Comparison of ENCODE assay signal across 29 cellular contexts in genomic region chr1:119260504-119260903, GRCh38.
"Had no signal": no experiment of that assay in that cellular context is flagged by ENCODE, and none has a peak within 500 bp of the region (broad histone marks: within the 10 kb centered on the region; RNA-seq: fewer than 3 reads in every experiment).

No MANE protein-coding gene starts in this region.

- DNase-seq: activated CD4-positive, alpha-beta memory T cell treated with anti-CD3 and anti-CD28 coated beads, Interleukin-2, amount 10 ng/mL, durations not matched to agents 7 days and 5 days; activated CD4-positive, alpha-beta T cell treated with anti-CD3 and anti-CD28 coated beads for 1 hour; activated CD4-positive, alpha-beta T cell treated with anti-CD3 and anti-CD28 coated beads for 48 hours; activated CD4-positive, CD25-positive, alpha-beta regulatory T cell; activated CD8-positive, alpha-beta memory T cell treated with anti-CD3 and anti-CD28 coated beads for 24 hours; activated CD8-positive, alpha-beta memory T cell treated with anti-CD3 and anti-CD28 coated beads, Interleukin-2, amount 10 ng/mL, durations not matched to agents 7 days and 5 days; activated CD8-positive, alpha-beta memory T cell treated with anti-CD3 and anti-CD28 coated beads, Interleukin-2, amount 50 U/mL, for 48 hours; activated effector memory CD4-positive, alpha-beta T cell treated with Interleukin-2 at 50 U/mL for 16 hours; activated naive CD4-positive, alpha-beta T cell treated with anti-CD3 and anti-CD28 coated beads, Interleukin-2, amount 50 U/mL, for 16 hours; activated naive CD8-positive, alpha-beta T cell treated with anti-CD3 and anti-CD28 coated beads for 36 hours; activated T-cell treated with anti-CD3 and anti-CD28 coated beads, Interleukin-2, amount 50 U/mL, for 48 hours; amniotic stem cell; aorta; brain microvascular endothelial cell; central memory CD4-positive, alpha-beta T cell; MM.1S; MV-4-11; NCI-H1092; NCI-H1436 treated with DMSO at 0.1 percent for 48 hours; NCI-H1694 treated with DMSO at 0.1 percent for 48 hours; NCI-H2081; NCI-H345; NCI-H524 treated with DMSO at 0.1 percent for 48 hours; SHP77; SJCRH30; T1000; WERI-Rb-1 had no signal

- H3K4me1 ChIP-seq: SJCRH30 had no signal

- H3K27me3 ChIP-seq: brain microvascular endothelial cell, SJCRH30 had no signal

- H3K9me3 ChIP-seq: SJCRH30 had no signal

- H3K36me3 ChIP-seq: brain microvascular endothelial cell, SJCRH30, WERI-Rb-1 had no signal

- H3K4me3 Mint-ChIP-seq: activated CD4-positive, alpha-beta memory T cell treated with anti-CD3 and anti-CD28 coated beads, Interleukin-2, amount 10 ng/mL, durations not matched to agents 7 days and 5 days; activated CD8-positive, alpha-beta memory T cell treated with anti-CD3 and anti-CD28 coated beads, Interleukin-2, amount 10 ng/mL, durations not matched to agents 7 days and 5 days; activated naive CD8-positive, alpha-beta T cell treated with anti-CD3 and anti-CD28 coated beads for 36 hours had no signal

- ATAC-seq: activated CD8-positive, alpha-beta memory T cell treated with anti-CD3 and anti-CD28 coated beads, Interleukin-2, amount 10 ng/mL, durations not matched to agents 7 days and 5 days; Panc1 had no signal

- H3K36me3 Mint-ChIP-seq: activated CD8-positive, alpha-beta memory T cell treated with anti-CD3 and anti-CD28 coated beads, Interleukin-2, amount 10 ng/mL, durations not matched to agents 7 days and 5 days had no signal

- H3K27me3 Mint-ChIP-seq: activated CD4-positive, alpha-beta memory T cell treated with anti-CD3 and anti-CD28 coated beads, Interleukin-2, amount 10 ng/mL, durations not matched to agents 7 days and 5 days; activated CD8-positive, alpha-beta memory T cell treated with anti-CD3 and anti-CD28 coated beads, Interleukin-2, amount 10 ng/mL, durations not matched to agents 7 days and 5 days; activated naive CD8-positive, alpha-beta T cell treated with anti-CD3 and anti-CD28 coated beads for 36 hours had no signal

- H3K4me1 Mint-ChIP-seq: activated CD4-positive, alpha-beta memory T cell treated with anti-CD3 and anti-CD28 coated beads, Interleukin-2, amount 10 ng/mL, durations not matched to agents 7 days and 5 days; activated CD8-positive, alpha-beta memory T cell treated with anti-CD3 and anti-CD28 coated beads, Interleukin-2, amount 10 ng/mL, durations not matched to agents 7 days and 5 days; activated naive CD8-positive, alpha-beta T cell treated with anti-CD3 and anti-CD28 coated beads for 36 hours had no signal

- H3K27ac ChIP-seq: brain microvascular endothelial cell, SJCRH30, SK-N-MC, WERI-Rb-1 had no signal

- H3K27ac Mint-ChIP-seq: activated CD4-positive, alpha-beta memory T cell treated with anti-CD3 and anti-CD28 coated beads, Interleukin-2, amount 10 ng/mL, durations not matched to agents 7 days and 5 days; activated CD8-positive, alpha-beta memory T cell treated with anti-CD3 and anti-CD28 coated beads, Interleukin-2, amount 10 ng/mL, durations not matched to agents 7 days and 5 days; activated naive CD8-positive, alpha-beta T cell treated with anti-CD3 and anti-CD28 coated beads for 36 hours had no signal

- H3K4me3 ChIP-seq: SJCRH30, SK-N-MC had no signal
